ENCODE assay signal across 18 cellular contexts in the genomic region with DNA sequence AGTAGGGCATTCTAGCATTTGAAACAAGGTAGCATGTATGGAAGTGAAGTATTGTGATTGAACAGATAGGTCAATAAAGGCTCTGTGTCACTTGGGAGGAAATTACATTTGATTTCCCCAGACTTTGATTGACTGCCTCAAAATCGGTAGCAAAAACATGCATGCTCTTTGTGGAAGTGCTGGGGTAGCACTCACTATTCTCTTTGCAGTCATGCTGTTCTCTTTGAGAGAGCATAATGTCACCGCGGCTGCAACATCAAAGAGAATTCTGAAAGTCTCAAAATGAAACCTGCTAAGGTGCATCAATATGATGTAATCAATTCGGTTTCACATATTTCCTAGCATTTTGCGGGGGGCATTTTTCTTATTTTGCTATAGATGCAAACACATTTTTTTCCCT.
A peak's percentile ranks its signal among the peaks of the same experiment; 100 is the strongest.
DNase-seq lines count a peak whose midpoint lies in the region; ATAC-seq and TF ChIP-seq lines count a peak whose summit lies in the region.
"Had no signal": no experiment of that assay in that cellular context is flagged by ENCODE, and none has a peak within 500 bp of the region (broad histone marks: within the 10 kb centered on the region; RNA-seq: fewer than 3 reads in every experiment).

No MANE protein-coding gene starts in this region.

- TF ChIP-seq POLR2A in transverse colon (IDR thresholded peaks at IDR 0.05): no peak

- intact Hi-C loops in activated T-helper 2 cell treated with anti-CD3 and anti-CD28 coated beads, Interferon-gamma antibody, Interleukin-2, Interleukin-4, amounts not matched to agents 10 μg/mL and 5 μg/mL and 100 μg/mL, durations not matched to agents 14 hours and 24 hours and 36 hours (cut with micrococcal nuclease): no loop called here
- intact Hi-C loops in psoas muscle (cut with DNase I) (loop anchor here in 1 of 2 donors (5.0 kb wide), 1 partner anchor 990 kb away; a partner anchor contains a TSS), transverse colon (cut with DNase I; ENCODE audit: low total_unique reads) (no loop called here)

- no peaks in the 10 kb centered on the region for H3K36me3 ChIP-seq in psoas muscle (ENCODE audit: insufficient read depth in 1 of 2, low read depth in 1 of 2)
- H3K36me3 ChIP-seq in transverse colon: no peaks in the 10 kb centered on the region
- H3K36me3 ChIP-seq: BLaER1 treated with 17β-estradiol and CSF1 and Interleukin-3, amounts not matched to agents 10 nM and 100 nM; heart right ventricle; right atrium auricular region; suprapubic skin had no signal

- WGBS in psoas muscle, 3 donors: 55 to 60% (median 58%) methylated on average over 5 of the region's 5 CpGs
- WGBS in transverse colon (ENCODE audit: low coverage in 1 of 2), 2 donors: 28 to 53% methylated on average over 5 of the region's 5 CpGs

- H3K27ac ChIP-seq in psoas muscle (no peak overlapping the region), transverse colon (no peak overlapping the region)
- H3K27ac ChIP-seq: BLaER1 treated with 17β-estradiol and CSF1 and Interleukin-3, amounts not matched to agents 10 nM and 100 nM; epithelial cell of prostate; heart right ventricle; right atrium auricular region; RWPE1; suprapubic skin had no signal

- no peak overlapping the region for H3K27ac Mint-ChIP-seq in activated T-helper 2 cell treated with anti-CD3 and anti-CD28 coated beads, Interferon-gamma antibody, Interleukin-2, Interleukin-4, amounts not matched to agents 10 μg/mL and 5 μg/mL and 100 μg/mL, durations not matched to agents 14 hours and 24 hours and 36 hours
- H3K27ac Mint-ChIP-seq: T-helper 2 cell treated with Interferon-gamma antibody and Interleukin-4, amounts not matched to agents 5 μg/mL and 100 μg/mL, for 36 hours had no signal

- ATAC-seq in HG03103 (IDR thresholded peaks at IDR 0.05; ENCODE audit: low read depth, unreplicated experiment) (peak; percentile 71), psoas muscle (no peak)
- ATAC-seq: heart right ventricle had no signal

- TF ChIP-seq EP300 in transverse colon (IDR thresholded peaks at IDR 0.05; ENCODE audit: low read depth): no peak

- H3K4me1 ChIP-seq in psoas muscle (no peaks in the 10 kb centered on the region), transverse colon (no peaks in the 10 kb centered on the region)
- H3K4me1 ChIP-seq: right atrium auricular region, suprapubic skin had no signal

- H3K9me3 Mint-ChIP-seq in activated T-helper 2 cell treated with anti-CD3 and anti-CD28 coated beads, Interferon-gamma antibody, Interleukin-2, Interleukin-4, amounts not matched to agents 10 μg/mL and 5 μg/mL and 100 μg/mL, durations not matched to agents 14 hours and 24 hours and 36 hours: no peaks in the 10 kb centered on the region
- H3K9me3 Mint-ChIP-seq: central memory CD8-positive, alpha-beta T cell; T-helper 2 cell treated with Interferon-gamma antibody and Interleukin-4, amounts not matched to agents 5 μg/mL and 100 μg/mL, for 36 hours had no signal

- no peak for TF ChIP-seq CTCF in psoas muscle (IDR thresholded peaks at IDR 0.05)
- TF ChIP-seq CTCF in transverse colon (IDR thresholded peaks at IDR 0.05): no peak

- peaks cover 14% of the 10 kb centered on the region for H3K4me1 Mint-ChIP-seq in activated T-helper 2 cell treated with anti-CD3 and anti-CD28 coated beads, Interferon-gamma antibody, Interleukin-2, Interleukin-4, amounts not matched to agents 10 μg/mL and 5 μg/mL and 100 μg/mL, durations not matched to agents 14 hours and 24 hours and 36 hours (ENCODE audit: low read depth)
- H3K4me1 Mint-ChIP-seq: central memory CD8-positive, alpha-beta T cell had no signal

- no peaks in the 10 kb centered on the region for H3K9me3 ChIP-seq in psoas muscle
- no peaks in the 10 kb centered on the region for H3K9me3 ChIP-seq in transverse colon
- H3K9me3 ChIP-seq: BLaER1 treated with 17β-estradiol and CSF1 and Interleukin-3, amounts not matched to agents 10 nM and 100 nM; heart right ventricle; right atrium auricular region; suprapubic skin had no signal

- H3K36me3 Mint-ChIP-seq in activated T-helper 2 cell treated with anti-CD3 and anti-CD28 coated beads, Interferon-gamma antibody, Interleukin-2, Interleukin-4, amounts not matched to agents 10 μg/mL and 5 μg/mL and 100 μg/mL, durations not matched to agents 14 hours and 24 hours and 36 hours (ENCODE audit: low read depth): no peaks in the 10 kb centered on the region

- H3K27me3 ChIP-seq in psoas muscle (ENCODE audit: insufficient read depth in 3 of 3, low read length in 2 of 3) (no peaks in the 10 kb centered on the region), transverse colon (peaks cover 9% of the 10 kb centered on the region)
- H3K27me3 ChIP-seq: BLaER1 treated with 17β-estradiol and CSF1 and Interleukin-3, amounts not matched to agents 10 nM and 100 nM; right atrium auricular region had no signal

- DNase-seq in activated effector memory CD4-positive, alpha-beta T cell treated with anti-CD3 and anti-CD28 coated beads, Interleukin-2, amount 50 U/mL, for 16 hours: peak; percentile 65
- no peak for DNase-seq in activated effector memory CD4-positive, alpha-beta T cell treated with Interleukin-2 at 50 U/mL for 16 hours
- DNase-seq in activated T-helper 2 cell treated with anti-CD3 and anti-CD28 coated beads, Interferon-gamma antibody, Interleukin-2, Interleukin-4, amounts not matched to agents 10 μg/mL and 5 μg/mL and 100 μg/mL, durations not matched to agents 14 hours and 24 hours and 36 hours (ENCODE audit: low spot score): peak; percentile 11
- no peak for DNase-seq in psoas muscle
- no peak for DNase-seq in NCI-H524 (lab: John Stamatoyannopoulos, UW)
- DNase-seq in SHP77 treated with DMSO at 0.1 percent for 48 hours (lab: John Stamatoyannopoulos, UW): no peak
- DNase-seq in transverse colon: no peak
- DNase-seq: GDM1, heart right ventricle, NCI-H226 had no signal

- in situ Hi-C loops in transverse colon (cut with MboI; ENCODE audit: low pct_ligation_motif_present in 1 of 4, low pct_unique_long_range_greater_than_20kb in 1 of 4, low sequenced_read_pairs in 3 of 4): loop anchor here (10.0 to 25.0 kb wide), 6 partner anchors 405 to 1505 kb away; no protein-coding TSS in a partner anchor

- H3K4me3 Mint-ChIP-seq in activated T-helper 2 cell treated with anti-CD3 and anti-CD28 coated beads, Interferon-gamma antibody, Interleukin-2, Interleukin-4, amounts not matched to agents 10 μg/mL and 5 μg/mL and 100 μg/mL, durations not matched to agents 14 hours and 24 hours and 36 hours (ENCODE audit: low read depth): no peak overlapping the region
- H3K4me3 Mint-ChIP-seq: central memory CD8-positive, alpha-beta T cell; T-helper 2 cell treated with Interferon-gamma antibody and Interleukin-4, amounts not matched to agents 5 μg/mL and 100 μg/mL, for 36 hours had no signal

- peaks cover 22% of the 10 kb centered on the region for H3K27me3 Mint-ChIP-seq in activated T-helper 2 cell treated with anti-CD3 and anti-CD28 coated beads, Interferon-gamma antibody, Interleukin-2, Interleukin-4, amounts not matched to agents 10 μg/mL and 5 μg/mL and 100 μg/mL, durations not matched to agents 14 hours and 24 hours and 36 hours (ENCODE audit: low read depth)

- H3K4me3 ChIP-seq in psoas muscle: no peak overlapping the region
- no peak overlapping the region for H3K4me3 ChIP-seq in transverse colon
- H3K4me3 ChIP-seq: BLaER1 treated with 17β-estradiol and CSF1 and Interleukin-3, amounts not matched to agents 10 nM and 100 nM; heart right ventricle; right atrium auricular region; suprapubic skin had no signal

Comparison
In these comparisons a context has a peak if more than half of its experiments do, and no peak if none do; other contexts are left out.
1. DNase-seq: peak in activated effector memory CD4-positive, alpha-beta T cell treated with anti-CD3 and anti-CD28 coated beads, Interleukin-2, amount 50 U/mL, for 16 hours (single experiment) and activated T-helper 2 cell treated with anti-CD3 and anti-CD28 coated beads, Interferon-gamma antibody, Interleukin-2, Interleukin-4, amounts not matched to agents 10 μg/mL and 5 μg/mL and 100 μg/mL, durations not matched to agents 14 hours and 24 hours and 36 hours (single experiment); none in activated effector memory CD4-positive, alpha-beta T cell treated with Interleukin-2 at 50 U/mL for 16 hours (single experiment), psoas muscle (0 of 2), NCI-H524 (0 of 2), SHP77 treated with DMSO at 0.1 percent for 48 hours (single experiment) and transverse colon (single experiment).